Comparison of ENCODE assay signal across 33 cellular contexts in the genomic region with DNA sequence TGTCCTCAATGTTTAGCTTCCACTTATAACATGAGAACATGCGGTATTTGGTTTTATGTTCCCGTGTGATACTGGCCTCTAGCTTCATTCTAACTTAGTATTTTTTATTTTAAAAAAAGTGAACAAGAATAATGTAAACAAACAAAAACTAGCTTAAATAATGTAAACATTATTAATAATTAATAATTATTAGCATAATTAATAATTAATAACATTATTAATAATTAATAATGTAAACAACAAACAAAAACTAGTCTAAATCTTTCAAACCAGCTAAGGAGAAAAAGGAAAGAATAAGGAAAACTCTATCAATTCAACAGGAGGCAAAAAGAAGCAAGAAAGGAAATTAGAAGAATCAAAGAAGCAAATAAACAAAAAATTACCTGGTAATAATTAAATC.
"Had no signal": no experiment of that assay in that cellular context is flagged by ENCODE, and none has a peak within 500 bp of the region (broad histone marks: within the 10 kb centered on the region; RNA-seq: fewer than 3 reads in every experiment).

No MANE protein-coding gene starts in this region.

- H3K27ac ChIP-seq: ascending aorta, breast epithelium, cardiac muscle cell, coronary artery, dorsolateral prefrontal cortex, gastrocnemius medialis, heart left ventricle, WERI-Rb-1 had no signal

- H3K9me3 ChIP-seq: ascending aorta, breast epithelium, gastrocnemius medialis, heart left ventricle had no signal

- DNase-seq: activated CD4-positive, alpha-beta memory T cell treated with anti-CD3 and anti-CD28 coated beads for 36 hours; activated CD4-positive, alpha-beta T cell treated with anti-CD3 and anti-CD28 coated beads for 36 hours; activated CD4-positive, alpha-beta T cell treated with anti-CD3 and anti-CD28 coated beads, Interleukin-2, amount 10 ng/mL, durations not matched to agents 24 days and 14 days; activated CD4-positive, CD25-positive, alpha-beta regulatory T cell; activated CD4-positive, CD25-positive, alpha-beta regulatory T cell treated with anti-CD3 and anti-CD28 coated beads, Interleukin-2, amount 50 U/mL, for 72 hours; activated CD8-positive, alpha-beta memory T cell treated with anti-CD3 and anti-CD28 coated beads, Interleukin-2, amount 10 ng/mL, durations not matched to agents 7 days and 5 days; activated CD8-positive, alpha-beta memory T cell treated with anti-CD3 and anti-CD28 coated beads, Interleukin-2, amount 50 U/mL, for 4 hours; activated CD8-positive, alpha-beta T cell treated with anti-CD3 and anti-CD28 coated beads, Interleukin-2, amount 10 ng/mL, durations not matched to agents 7 days and 5 days; activated gamma-delta T cell; activated naive CD4-positive, alpha-beta T cell; activated naive CD4-positive, alpha-beta T cell treated with anti-CD3 and anti-CD28 coated beads, Interleukin-2, amount 10 ng/mL, durations not matched to agents 7 days and 5 days; activated naive CD8-positive, alpha-beta T cell treated with anti-CD3 and anti-CD28 coated beads, Interleukin-2, amount 10 ng/mL, durations not matched to agents 7 days and 5 days; activated T-cell treated with anti-CD3 and anti-CD28 coated beads for 4 hours; activated T-cell treated with anti-CD3 and anti-CD28 coated beads, Interleukin-2, amount 50 U/mL, for 24 hours; activated T-cell treated with anti-CD3 and anti-CD28 coated beads, Interleukin-2, amount 50 U/mL, for 72 hours; central memory CD4-positive, alpha-beta T cell; cerebellar nuclear complex; dorsolateral prefrontal cortex; effector memory CD4-positive, alpha-beta T cell; endodermal cell; foreskin fibroblast; gastrocnemius medialis; glutamatergic neuron; heart left ventricle; T-helper 17 cell; T1000; WERI-Rb-1 had no signal

- ATAC-seq: activated CD4-positive, alpha-beta T cell treated with anti-CD3 and anti-CD28 coated beads for 36 hours; activated CD8-positive, alpha-beta memory T cell treated with anti-CD3 and anti-CD28 coated beads, Interleukin-2, amount 10 ng/mL, durations not matched to agents 7 days and 5 days; activated CD8-positive, alpha-beta T cell treated with anti-CD3 and anti-CD28 coated beads, Interleukin-2, amount 10 ng/mL, durations not matched to agents 7 days and 5 days; activated naive CD4-positive, alpha-beta T cell treated with anti-CD3 and anti-CD28 coated beads, Interleukin-2, amount 50 U/mL, for 72 hours; activated T-cell treated with anti-CD3 and anti-CD28 coated beads, Interleukin-2, amount 50 U/mL, for 72 hours; esophagus mucosa; gastrocnemius medialis; heart left ventricle; T-helper 17 cell had no signal

- H3K27me3 ChIP-seq: ascending aorta, breast epithelium, cardiac muscle cell, gastrocnemius medialis had no signal

- H3K4me3 ChIP-seq: ascending aorta, breast epithelium, cardiac muscle cell, coronary artery, dorsolateral prefrontal cortex, gastrocnemius medialis, heart left ventricle had no signal

- H3K4me1 ChIP-seq: ascending aorta, breast epithelium, gastrocnemius medialis, heart left ventricle had no signal

- H3K36me3 ChIP-seq: ascending aorta, breast epithelium, cardiac muscle cell, gastrocnemius medialis, heart left ventricle, WERI-Rb-1 had no signal
